ENCODE assay signal across 8 cellular contexts in the genomic region with DNA sequence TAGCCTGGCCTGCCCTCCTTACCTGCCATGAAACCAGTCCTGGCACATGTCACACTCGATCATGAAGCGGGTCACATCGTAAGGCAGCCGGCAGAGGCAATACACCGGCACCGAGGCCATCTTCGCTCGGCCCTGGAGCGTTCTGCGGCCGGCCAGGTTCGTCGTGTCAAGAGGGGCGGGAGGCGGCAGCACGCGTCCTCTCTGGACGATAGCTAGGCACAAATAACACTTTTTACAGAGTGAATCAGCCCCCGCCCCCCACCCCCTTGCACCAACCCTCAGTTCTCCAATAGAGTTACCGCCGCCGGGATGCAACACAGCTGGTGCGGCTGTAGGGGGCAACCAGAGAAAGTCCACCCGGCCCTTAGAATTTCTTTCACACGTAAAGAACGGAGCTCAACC. TPM values are rescaled to one million over a fixed set of nuclear protein-coding genes. Genes with fewer than 3 reads are reported as not detected.
DNase-seq lines count a peak whose midpoint lies in the region; ATAC-seq and TF ChIP-seq lines count a peak whose summit lies in the region.

No MANE protein-coding gene starts in this region.

- TF ChIP-seq CTCF in GM12864 (IDR thresholded peaks at IDR 0.05; ENCODE audit: low read depth, low read length, missing control alignments) (peak; percentile 22), WTC11 (IDR thresholded peaks at IDR 0.05) (no peak), coronary artery (IDR thresholded peaks at IDR 0.05) (no peak), right lobe of liver (IDR thresholded peaks at IDR 0.05) (peak in 1 of 4 donors; percentile 9)

- H3K27ac ChIP-seq in coronary artery (peak overlapping the region in 1 of 2 donors; percentile 94), right lobe of liver (peak overlapping the region in 1 of 3 donors; percentile 90)

- peaks cover 0 to 25% (median 0%) of the 10 kb centered on the region in 4 donors for H3K4me1 ChIP-seq in right lobe of liver

- DNase-seq in GM12864 (ENCODE audit: low read depth): no peak
- peak; percentile 0 to 17 for DNase-seq in NCI-H1930 (lab: John Stamatoyannopoulos, UW)
- DNase-seq in WTC11 (ENCODE audit: low spot score): peak; percentile 46
- no peak for DNase-seq in coronary artery (ENCODE audit: low spot score)
- peak; percentile 46 to 71 (median 53) for DNase-seq in right lobe of liver
- DNase-seq in stimulated activated CD8-positive, alpha-beta memory T cell treated with anti-CD3 and anti-CD28 coated beads, Interleukin-12 subunit alpha, Interleukin-12 subunit beta, amount 100 ng/mL, for 4 hours (ENCODE audit: low read depth): peak; percentile 9
- no peak for DNase-seq in NCI-H187 (lab: John Stamatoyannopoulos, UW)

- H3K4me1 Mint-ChIP-seq in WTC11: peaks cover 15% of the 10 kb centered on the region

- POLR2A ChIA-PET in WTC11 (lab: Charles Lee): interaction anchor here (1.1 to 1.5 kb wide), 3 partner anchors 138 to 597 kb away, joined by 3 to 4 read pairs (median 3); partner anchors contain the start of gene FAM120C

- no peaks in the 10 kb centered on the region for H3K27me3 ChIP-seq in right lobe of liver

- no peaks in the 10 kb centered on the region for H3K9me3 ChIP-seq in right lobe of liver

- no peak overlapping the region for H3K27ac Mint-ChIP-seq in WTC11

- ATAC-seq in WTC11 (peak; percentile 14), right lobe of liver (peak; percentile 9 to 25 (median 10)), HG02623 (IDR thresholded peaks at IDR 0.05; ENCODE audit: unreplicated experiment) (no peak)

- peaks cover 0 to 4% (median 0%) of the 10 kb centered on the region in 4 donors for H3K36me3 ChIP-seq in right lobe of liver

- 43% methylated on average over 20 of the region's 26 CpGs for WGBS in right lobe of liver (ENCODE audit: insufficient coverage, low coverage, low lambda C conversion rate, missing lambda C conversion rate)

- TF ChIP-seq POLR2A in right lobe of liver (IDR thresholded peaks at IDR 0.05): no peak

- H3K4me3 ChIP-seq in GM12864 (ENCODE audit: low read depth, low read length) (peak overlapping the region; percentile 85), coronary artery (peak overlapping the region; percentile 82), right lobe of liver (peak overlapping the region; percentile 65 to 71 (median 67))

- H3K36me3 Mint-ChIP-seq in WTC11: peaks cover 13% of the 10 kb centered on the region

- H3K4me3 Mint-ChIP-seq in WTC11: peak overlapping the region; percentile 94

- intact Hi-C loops in right lobe of liver (cut with DNase I): no loop called here

- CTCF ChIA-PET in WTC11 (lab: Charles Lee): interaction anchor here (0.7 to 1.0 kb wide), 4 partner anchors 21 to 358 kb away, joined by 3 read pairs; partner anchors contain the start of gene FAM120C

- no peaks in the 10 kb centered on the region for H3K9me3 Mint-ChIP-seq in WTC11

- H3K27me3 Mint-ChIP-seq in WTC11 (ENCODE audit: low read depth): no peaks in the 10 kb centered on the region

TF ChIP-seq in WTC11, 78 proteins besides CTCF, POLR2A, EP300 and RAD21:
- TF ChIP-seq, protein P1, sequence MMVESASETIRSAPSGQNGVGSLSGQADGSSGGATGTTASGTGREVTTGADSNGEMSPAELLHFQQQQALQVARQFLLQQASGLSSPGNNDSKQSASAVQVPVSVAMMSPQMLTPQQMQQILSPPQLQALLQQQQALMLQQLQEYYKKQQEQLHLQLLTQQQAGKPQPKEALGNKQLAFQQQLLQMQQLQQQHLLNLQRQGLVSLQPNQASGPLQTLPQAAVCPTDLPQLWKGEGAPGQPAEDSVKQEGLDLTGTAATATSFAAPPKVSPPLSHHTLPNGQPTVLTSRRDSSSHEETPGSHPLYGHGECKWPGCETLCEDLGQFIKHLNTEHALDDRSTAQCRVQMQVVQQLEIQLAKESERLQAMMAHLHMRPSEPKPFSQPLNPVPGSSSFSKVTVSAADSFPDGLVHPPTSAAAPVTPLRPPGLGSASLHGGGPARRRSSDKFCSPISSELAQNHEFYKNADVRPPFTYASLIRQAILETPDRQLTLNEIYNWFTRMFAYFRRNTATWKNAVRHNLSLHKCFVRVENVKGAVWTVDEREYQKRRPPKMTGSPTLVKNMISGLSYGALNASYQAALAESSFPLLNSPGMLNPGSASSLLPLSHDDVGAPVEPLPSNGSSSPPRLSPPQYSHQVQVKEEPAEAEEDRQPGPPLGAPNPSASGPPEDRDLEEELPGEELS (CRISPR knock-in tag; IDR thresholded peaks at IDR 0.05): no peak
- TF ChIP-seq JUN (CRISPR knock-in tag; IDR thresholded peaks at IDR 0.05) (no peak), GABPB1 (CRISPR knock-in tag; IDR thresholded peaks at IDR 0.05) (no peak), ATF1 (CRISPR knock-in tag; IDR thresholded peaks at IDR 0.05) (no peak), SP1 (CRISPR knock-in tag; conservative IDR thresholded peaks at IDR 0.05) (no peak), CDX4 (CRISPR knock-in tag; IDR thresholded peaks at IDR 0.05; ENCODE audit: borderline replicate concordance) (no peak), NR3C1 (CRISPR knock-in tag; conservative IDR thresholded peaks at IDR 0.05; ENCODE audit: low read depth) (no peak), CREB1 (CRISPR knock-in tag; IDR thresholded peaks at IDR 0.05) (no peak), AFF4 (CRISPR knock-in tag; IDR thresholded peaks at IDR 0.05; ENCODE audit: borderline replicate concordance) (no peak), AR (CRISPR knock-in tag; IDR thresholded peaks at IDR 0.05) (no peak), ZNF219 (CRISPR knock-in tag; IDR thresholded peaks at IDR 0.05; ENCODE audit: borderline replicate concordance) (no peak)

RNA-seq across cellular contexts. Expression of gene PHF8, which starts 1.7 kb away (rescaled TPM):
- total RNA-seq in WTC11 (2021) (27.5 to 30.6 TPM (median 29.6 TPM) in 3 replicates), right lobe of liver (10 to 100 TPM; 12.8 to 64.0 (median 22.1) TPM)

Comparison
In these comparisons a context has a peak if more than half of its experiments do, and no peak if none do; other contexts are left out.
1. DNase-seq: peak in NCI-H1930 (2 of 2), WTC11 (single experiment), right lobe of liver (3 of 3) and stimulated activated CD8-positive, alpha-beta memory T cell treated with anti-CD3 and anti-CD28 coated beads, Interleukin-12 subunit alpha, Interleukin-12 subunit beta, amount 100 ng/mL, for 4 hours (single experiment); none in GM12864 (single experiment), coronary artery (single experiment) and NCI-H187 (0 of 2).
2. Peak in every context shown above with its lines, with median percentiles within 50 percentile points of each other: H3K4me3 ChIP-seq.